Comparison of ENCODE assay signal across 20 cellular contexts in genomic region chr6:109316909-109317308, GRCh38.
DNase-seq lines count a peak whose midpoint lies in the region; ATAC-seq, FAIRE-seq and TF ChIP-seq lines count a peak whose summit lies in the region.
"Had no signal": no experiment of that assay in that cellular context is flagged by ENCODE, and none has a peak within 500 bp of the region (broad histone marks: within the 10 kb centered on the region; RNA-seq: fewer than 3 reads in every experiment).

No MANE protein-coding gene starts in this region.

- intact Hi-C loops in HepG2 (cut with micrococcal nuclease; ENCODE audit: unreplicated experiment) (no loop called here), adrenal gland (cut with DNase I) (no loop called here)

- FAIRE-seq in HepG2 (lab: Jason Lieb, UNC): no peak
- FAIRE-seq in small intestine (lab: Jason Lieb, UNC): no peak
- FAIRE-seq: D721Med, H54 had no signal

- 62% methylated on average over 5 of the region's 5 CpGs for WGBS in HepG2 (ENCODE audit: low lambda C conversion rate)
- 34 to 73% (median 44%) methylated on average over 5 of the region's 5 CpGs for WGBS in small intestine, 3 donors
- 90 to 95% (median 92%) methylated on average over 5 of the region's 5 CpGs for WGBS in adrenal gland, 4 donors

- no peaks in the 10 kb centered on the region for H3K79me2 ChIP-seq in HepG2 (ENCODE audit: insufficient read depth, low read length)

- peaks cover 31% of the 10 kb centered on the region for H3K4me1 ChIP-seq in HepG2 (ENCODE audit: insufficient read depth, low read length)
- H3K4me1 ChIP-seq in small intestine (ENCODE audit: control insufficient read depth in 2 of 2, insufficient read depth in 1 of 2, low read depth in 1 of 2, low read length in 1 of 2): peaks cover 8 to 14% of the 10 kb centered on the region in 2 donors
- H3K4me1 ChIP-seq in adrenal gland (replicated peaks in 1 of 2): no peaks in the 10 kb centered on the region

- H3K4me3 ChIP-seq in HepG2 (replicated peaks in 1 of 3; ENCODE audit: insufficient read depth in 1 of 3, low read depth in 2 of 3, low read length in 3 of 3) (no peak overlapping the region), small intestine (ENCODE audit: low read depth in 1 of 2, low read length in 2 of 2) (no peak overlapping the region), adrenal gland (no peak overlapping the region)
- H3K4me3 ChIP-seq: BLaER1 had no signal

- no peak overlapping the region for H2AFZ ChIP-seq in HepG2 (ENCODE audit: low read length)

- no peaks in the 10 kb centered on the region for H4K20me1 ChIP-seq in HepG2 (ENCODE audit: insufficient read depth, low read length)
- H4K20me1 ChIP-seq: BLaER1 had no signal

- peak overlapping the region; percentile 97 for H3K27ac ChIP-seq in caudate nucleus (ENCODE audit: low read depth, low read length)
- no peak overlapping the region for H3K27ac ChIP-seq in HepG2 (ENCODE audit: extremely low read length, insufficient read depth, low read length)
- peak overlapping the region in 1 of 2 donors; percentile 24 for H3K27ac ChIP-seq in small intestine (ENCODE audit: low read depth in 1 of 2, low read length in 1 of 2)
- no peak overlapping the region for H3K27ac ChIP-seq in adrenal gland

- in situ Hi-C loops in HepG2 (cut with HindIII; ENCODE audit: extremely low pct_ligation_motif_present, low pct_unique_long_range_greater_than_20kb): no loop called here

- no peak overlapping the region for H3K9ac ChIP-seq in HepG2 (ENCODE audit: insufficient read depth, low read depth, low read length)
- H3K9ac ChIP-seq: BLaER1, SK-N-SH had no signal

- TF ChIP-seq EP300 in HepG2 (IDR thresholded peaks at IDR 0.05; ENCODE audit: low read depth in 2 of 2, low read length in 2 of 2) (no peak), HepG2 (CRISPR knock-in tag; IDR thresholded peaks at IDR 0.05; ENCODE audit: borderline replicate concordance) (no peak)

- TF ChIP-seq RAD21 in HepG2 (CRISPR knock-in tag; IDR thresholded peaks at IDR 0.05): no peak

- H3K4me2 ChIP-seq in HepG2 (ENCODE audit: low read depth, low read length): 0 out of 2 replicates have a peak overlapping the region, but pooled peaks have one; percentile 1
- H3K4me2 ChIP-seq: SK-N-SH had no signal

- CTCF ChIA-PET in HepG2 (lab: Yijun Ruan, JAX; ENCODE audit: low intra/inter-chr PET ratio, low total read pairs): no interaction called here

- TF ChIP-seq POLR2A in HepG2 (IDR thresholded peaks at IDR 0.05; ENCODE audit: insufficient read depth in 1 of 2, low read depth in 2 of 2, low read length in 2 of 2) (no peak), adrenal gland (IDR thresholded peaks at IDR 0.05) (no peak)

- H3K36me3 ChIP-seq in HepG2 (replicated peaks in 1 of 2; ENCODE audit: control insufficient read depth in 1 of 2, insufficient read depth in 2 of 2, low read length in 2 of 2) (no peaks in the 10 kb centered on the region), small intestine (ENCODE audit: control insufficient read depth in 2 of 2, insufficient read depth in 2 of 2, low read length in 2 of 2) (no peaks in the 10 kb centered on the region), adrenal gland (replicated peaks in 1 of 2) (no peaks in the 10 kb centered on the region)
- H3K36me3 ChIP-seq: BLaER1 had no signal

- ATAC-seq in HepG2 (no peak), GM18861 (IDR thresholded peaks at IDR 0.05; ENCODE audit: unreplicated experiment) (no peak)

- POLR2A ChIA-PET in HepG2 (lab: Yijun Ruan, JAX): no interaction called here

- H3K9me3 ChIP-seq in HepG2 (ENCODE audit: low read length) (no peaks in the 10 kb centered on the region), small intestine (ENCODE audit: control insufficient read depth, low read depth) (no peaks in the 10 kb centered on the region), adrenal gland (replicated peaks in 1 of 3) (no peaks in the 10 kb centered on the region)
- H3K9me3 ChIP-seq: BLaER1, SK-N-SH had no signal

- DNase-seq in MV-4-11 (lab: John Stamatoyannopoulos, UW): peak; percentile 29
- DNase-seq in caudate nucleus (lab: John Stamatoyannopoulos, UW): no peak
- DNase-seq in HepG2 (ENCODE audit: low spot score): no peak
- DNase-seq in small intestine: peak; percentile 36
- no peak for DNase-seq in AG20443 (ENCODE audit: low spot score)
- no peak for DNase-seq in SW480 (ENCODE audit: low spot score)
- no peak for DNase-seq in adrenal gland
- DNase-seq: CD4-positive, alpha-beta T cell; Kasumi-1; NCI-H1105; NCI-H146; NCI-H1930; NCI-H446; NCI-H524 treated with DMSO at 0.1 percent for 48 hours; SIG-M5; SK-N-SH had no signal

- TF ChIP-seq CTCF in HepG2 (CRISPR knock-in tag; IDR thresholded peaks at IDR 0.05) (no peak), adrenal gland (IDR thresholded peaks at IDR 0.05) (no peak)

- no TSS peak for BruUV-seq in HepG2 (replicated peaks; lab: Mats Ljungman, UMichigan)

- H3K27me3 ChIP-seq in HepG2 (ENCODE audit: control insufficient read depth in 1 of 2, insufficient read depth in 2 of 2, low read length in 2 of 2): no peaks in the 10 kb centered on the region
- no peaks in the 10 kb centered on the region for H3K27me3 ChIP-seq in small intestine (ENCODE audit: control insufficient read depth in 2 of 2, insufficient read depth in 2 of 2, low read length in 2 of 2)
- H3K27me3 ChIP-seq in adrenal gland: peaks cover 8% of the 10 kb centered on the region
- H3K27me3 ChIP-seq: BLaER1 had no signal

TF ChIP-seq in HepG2, 621 proteins besides CTCF, POLR2A, EP300 and RAD21:
- TF ChIP-seq NR2C2 (CRISPR knock-in tag; IDR thresholded peaks at IDR 0.05; ENCODE audit: borderline replicate concordance) (peak; percentile 37; the same call in 1 of the 2 replicates), ZFY (CRISPR knock-in tag; IDR thresholded peaks at IDR 0.05) (no peak), SRF (IDR thresholded peaks at IDR 0.05; ENCODE audit: low read depth, low read length) (no peak), ZMYM2 (CRISPR knock-in tag; IDR thresholded peaks at IDR 0.05) (no peak), NR2F1 (CRISPR knock-in tag; IDR thresholded peaks at IDR 0.05) (peak in 1 of 2 experiments; percentile 48; a peak in 1 of 4 replicates), NR2F6 (IDR thresholded peaks at IDR 0.05) (peak; percentile 40; the same call in 1 of the 2 replicates), NR2F6 (CRISPR knock-in tag; IDR thresholded peaks at IDR 0.05) (no peak)

Comparison
In these comparisons a context has a peak if more than half of its experiments do, and no peak if none do; other contexts are left out.
1. DNase-seq: peak in MV-4-11 (single experiment) and small intestine (single experiment); none in caudate nucleus (0 of 61), HepG2 (single experiment), AG20443 (single experiment), SW480 (single experiment) and adrenal gland (0 of 7).